1 cellular context compared by ENCODE assay signal in the genomic region with DNA sequence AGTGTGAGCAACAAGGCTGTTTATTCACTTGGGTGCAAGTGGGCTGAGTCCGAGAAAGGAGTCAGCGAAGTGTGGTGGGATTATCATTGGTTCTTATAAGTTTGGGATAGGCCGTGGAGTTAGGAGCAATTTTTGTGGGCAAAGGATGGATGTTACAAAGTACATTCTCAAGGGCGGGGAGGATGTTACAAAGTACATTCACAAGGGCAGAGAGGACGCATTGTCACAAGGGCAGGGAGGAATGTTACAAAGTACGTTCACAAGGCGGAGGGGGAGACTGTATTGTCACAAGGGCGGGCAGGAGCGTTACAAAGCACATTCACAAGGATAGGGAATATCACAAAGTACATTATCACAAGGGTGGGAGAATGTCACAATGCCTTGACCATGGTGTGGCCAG.
A peak's percentile ranks its signal among the peaks of the same experiment; 100 is the strongest.
TF ChIP-seq lines count a peak whose summit lies in the region.

No MANE protein-coding gene starts in this region.

TF ChIP-seq in HepG2, 621 proteins besides CTCF, POLR2A, EP300 and RAD21 (continued from another document):
- TF ChIP-seq FOXA3 (CRISPR knock-in tag; IDR thresholded peaks at IDR 0.05), result peak; percentile 31; the same call in 1 of the 2 replicates
- TF ChIP-seq HNF4A (CRISPR knock-in tag; IDR thresholded peaks at IDR 0.05), result peak; percentile 70
- TF ChIP-seq ZNF10 (CRISPR knock-in tag; IDR thresholded peaks at IDR 0.05; ENCODE audit: borderline replicate concordance, low read depth), result no peak
TF ChIP-seq in HepG2: peak in this region for 13.
